ENCODE assay signal across 23 cellular contexts in genomic region chr2:99088017-99088416, GRCh38. TPM values are rescaled to one million over a fixed set of nuclear protein-coding genes. Genes with fewer than 3 reads are reported as not detected.
DNase-seq lines count a peak whose midpoint lies in the region; ATAC-seq, FAIRE-seq and TF ChIP-seq lines count a peak whose summit lies in the region.
"Had no signal": no experiment of that assay in that cellular context is flagged by ENCODE, and none has a peak within 500 bp of the region (broad histone marks: within the 10 kb centered on the region; RNA-seq: fewer than 3 reads in every experiment).

No MANE protein-coding gene starts in this region.

- H3K9me3 ChIP-seq in K562 (replicated peaks; ENCODE audit: control insufficient read depth, insufficient read depth, low read depth, low read length): no peaks in the 10 kb centered on the region

- H3K4me2 ChIP-seq in K562 (ENCODE audit: insufficient read depth, low read length): no peak overlapping the region
- H3K4me2 ChIP-seq: neural progenitor cell had no signal

- no peak overlapping the region for H3K27ac ChIP-seq in K562 (ENCODE audit: extremely low read depth, low read depth, low read length)
- H3K27ac ChIP-seq: neural progenitor cell, VCaP had no signal

- no peaks in the 10 kb centered on the region for H3K9me1 ChIP-seq in K562 (ENCODE audit: control insufficient read depth, insufficient read depth, low read length)

- in situ Hi-C loops in K562 (cut with MboI): no loop called here
- in situ Hi-C loops in KBM-7 (cut with MboI; ENCODE audit: low pct_unique_long_range_greater_than_20kb, low sequenced_read_pairs): no loop called here

- TF ChIP-seq RAD21 in K562 (CRISPR knock-in tag; conservative IDR thresholded peaks at IDR 0.05 in 1 of 2, IDR thresholded peaks at IDR 0.05 in 1 of 2): no peak

- no peaks in the 10 kb centered on the region for H4K20me1 ChIP-seq in K562 (replicated peaks; ENCODE audit: control insufficient read depth, insufficient read depth, low read length)

- DNase-seq in K562 (ENCODE audit: extremely low read depth in 1 of 4, low spot score in 3 of 4) (no peak), NCI-H226 (no peak), KBM-7 (no peak)
- no peak for DNase-seq in activated CD8-positive, alpha-beta memory T cell treated with anti-CD3 and anti-CD28 coated beads, Interleukin-2, amount 50 U/mL, for 48 hours
- DNase-seq: activated CD8-positive, alpha-beta memory T cell treated with anti-CD3 and anti-CD28 coated beads, Interleukin-2, amount 50 U/mL, for 4 hours; activated naive CD4-positive, alpha-beta T cell treated with anti-CD3 and anti-CD28 coated beads, Interleukin-2, amount 10 ng/mL, durations not matched to agents 7 days and 5 days; DMS53; endodermal cell; foreskin melanocyte; HFFc6; Karpas-422; NCI-H1930; NCI-H526 treated with DMSO at 0.1 percent for 48 hours; right cardiac atrium; SHP77 treated with DMSO at 0.1 percent for 48 hours; stimulated activated CD4-positive, alpha-beta T cell treated with anti-CD3 and anti-CD28 coated beads, Interleukin-4, amount 100 ng/mL, for 24 hours; trophoblast cell had no signal

- TF ChIP-seq CTCF in K562 (IDR thresholded peaks at IDR 0.05 in 2 of 3, conservative IDR thresholded peaks at IDR 0.05 in 1 of 3; ENCODE audit: insufficient read depth in 2 of 3, low read depth in 1 of 3, low read length in 3 of 3): no peak

- H2AFZ ChIP-seq in K562 (ENCODE audit: low read depth, low read length): no peak overlapping the region
- H2AFZ ChIP-seq: neural progenitor cell had no signal

- no peak for TF ChIP-seq EP300 in K562 (IDR thresholded peaks at IDR 0.05; ENCODE audit: low read length)

- CTCF ChIA-PET in K562 (lab: Yijun Ruan, JAX; ENCODE audit: low intra/inter-chr PET ratio): no interaction called here

- H3K36me3 ChIP-seq in K562 (ENCODE audit: control insufficient read depth, insufficient read depth, low read length): no peaks in the 10 kb centered on the region
- H3K36me3 ChIP-seq: neural progenitor cell had no signal

- no peak for TF ChIP-seq POLR2A in K562 (conservative IDR thresholded peaks at IDR 0.05)

- WGBS in K562 (ENCODE audit: insufficient coverage, low coverage, missing lambda C conversion rate): 0% methylated on average over 1 of the region's 1 CpG

- no peak overlapping the region for H3K4me3 ChIP-seq in K562
- H3K4me3 ChIP-seq: neural progenitor cell had no signal

- no peak overlapping the region for H3K9ac ChIP-seq in K562 (ENCODE audit: insufficient read depth in 1 of 2, low read depth in 2 of 2, low read length in 2 of 2)
- H3K9ac ChIP-seq: neural progenitor cell had no signal

- intact Hi-C loops in K562 (cut with micrococcal nuclease): loop anchor here (5.0 to 10.0 kb wide), 3 partner anchors 89 to 467 kb away; partner anchors contain the start of gene REV1

- no peak for FAIRE-seq in K562 (lab: Jason Lieb, UNC)

- ATAC-seq in GM18498 (IDR thresholded peaks at IDR 0.05; ENCODE audit: unreplicated experiment) (peak; percentile 73), GM21619 (IDR thresholded peaks at IDR 0.05; ENCODE audit: unreplicated experiment) (peak; percentile 60), HG03565 (IDR thresholded peaks at IDR 0.05; ENCODE audit: unreplicated experiment) (peak; percentile 61), K562 (no peak), HG03457 (IDR thresholded peaks at IDR 0.05; ENCODE audit: unreplicated experiment) (no peak)
- ATAC-seq: right cardiac atrium had no signal

- 0 out of 5 replicates have a peak, but pooled peaks cover 0 to 5% of the 10 kb centered on the region in 2 experiments for H3K27me3 ChIP-seq in K562 (ENCODE audit: control insufficient read depth in 2 of 2, insufficient read depth in 2 of 2, low read length in 2 of 2)
- H3K27me3 ChIP-seq: neural progenitor cell had no signal

- BruUV-seq in K562 (replicated peaks; lab: Mats Ljungman, UMichigan): no TSS peak

- POLR2A ChIA-PET in K562 (lab: Yijun Ruan, JAX): no interaction called here

- H3K4me1 ChIP-seq in K562 (replicated peaks in 1 of 2; ENCODE audit: control insufficient read depth in 2 of 2, insufficient read depth in 2 of 2, low read length in 2 of 2): no peaks in the 10 kb centered on the region
- H3K4me1 ChIP-seq: neural progenitor cell had no signal

- H3K79me2 ChIP-seq in K562 (ENCODE audit: control insufficient read depth, insufficient read depth, low read length): no peaks in the 10 kb centered on the region

TF ChIP-seq in K562, 482 proteins besides CTCF, POLR2A, EP300 and RAD21:
- TF ChIP-seq MCM3 (IDR thresholded peaks at IDR 0.05): no peak
- no peak for TF ChIP-seq TBP (optimal IDR thresholded peaks at IDR 0.05; ENCODE audit: low read depth, low read length)
- peak in 1 of 2 experiments; percentile 75; a peak in 1 of 4 replicates for TF ChIP-seq MLLT1 (IDR thresholded peaks at IDR 0.05)
- peak; percentile 62; the same call in 1 of the 2 replicates for TF ChIP-seq ESRRA (IDR thresholded peaks at IDR 0.05; ENCODE audit: borderline replicate concordance, low read depth)
TF ChIP-seq in K562: peak in this region for 2.

RNA-seq across cellular contexts. Expression of gene C2orf15, which starts 53.5 kb away (rescaled TPM):
- total RNA-seq in K562 (2011; cell fraction: chromatin; rRNA removed; ENCODE audit: low replicate concordance): not detected in 2 replicates
- not detected in 2 replicates for total RNA-seq in K562 (2011; cell fraction: nucleolus; rRNA removed)
- not detected in 2 replicates for total RNA-seq in K562 (2011; cell fraction: nucleoplasm; rRNA removed)
- total RNA-seq in K562 (2014; rRNA removed) (0.27 TPM in 1 of 2 replicates, not detected in the other), K562 (2014; rRNA removed; fragmentation: Illumina TruSeq; extraction: Trizol) (0.11 TPM in 1 of 2 replicates, not detected in the other), K562 (2015; rRNA removed; fragmentation: Illumina TruSeq; extraction: Trizol) (0.11 and 0.22 TPM in 2 replicates), K562 (2021) (0.16 and 0.18 TPM in 2 replicates)
- polyA plus RNA-seq in K562 (2011; rRNA removed) (0.25 TPM in 1 of 2 replicates, not detected in the other), K562 (2014; fragmentation: Illumina TruSeq; extraction: Trizol) (0.15 TPM in 1 of 2 replicates, not detected in the other), K562 (2014; fragmentation: Nextera tagmentation; extraction: Ambion mirVana) (under 1 TPM; 0.04 to 0.06 TPM), K562 (2014; rRNA removed) (not detected in 2 replicates)
- 0.09 TPM in 1 of 2 replicates, not detected in the other for polyA plus RNA-seq in K562 (2011; cell fraction: cytosol; rRNA removed)
- not detected in 2 replicates for polyA plus RNA-seq in K562 (2011; cell fraction: nucleus; rRNA removed)
- polyA plus RNA-seq in K562 (2012): 0.17 and 0.18 TPM in 2 replicates
- not detected in 2 replicates for polyA minus RNA-seq in K562 (2011; rRNA and poly(A)+ RNA removed)
- polyA minus RNA-seq in K562 (2011; cell fraction: cytosol; rRNA and poly(A)+ RNA removed): not detected in 2 replicates
- not detected in 2 replicates for polyA minus RNA-seq in K562 (2011; cell fraction: nucleus; rRNA and poly(A)+ RNA removed)
- total RNA-seq: HFFc6 had no signal

Comparison
In these comparisons a context has a peak if more than half of its experiments do, and no peak if none do; other contexts are left out.
1. ATAC-seq: peak in GM18498 (single experiment), GM21619 (single experiment) and HG03565 (single experiment); none in K562 (single experiment) and HG03457 (single experiment).